Comparison of ENCODE assay signal across 18 cellular contexts in genomic region chr1:51316113-51316763, GRCh38. TPM values are rescaled to one million over a fixed set of nuclear protein-coding genes. Genes with fewer than 3 reads are reported as not detected.
DNase-seq lines count a peak whose midpoint lies in the region; ATAC-seq and TF ChIP-seq lines count a peak whose summit lies in the region.
"Had no signal": no experiment of that assay in that cellular context is flagged by ENCODE, and none has a peak within 500 bp of the region (broad histone marks: within the 10 kb centered on the region; RNA-seq: fewer than 3 reads in every experiment).

No MANE protein-coding gene starts in this region.

- peak overlapping the region; percentile 1 to 25 (median 24) for H3K27ac ChIP-seq in body of pancreas
- no peak overlapping the region for H3K27ac ChIP-seq in upper lobe of right lung
- no peak overlapping the region for H3K27ac ChIP-seq in PC-3 (ENCODE audit: low read length)
- no peak overlapping the region for H3K27ac ChIP-seq in caudate nucleus (ENCODE audit: low read depth, low read length)
- H3K27ac ChIP-seq: brain microvascular endothelial cell, parathyroid adenoma had no signal

- H3K9ac ChIP-seq in PC-3 (ENCODE audit: low read length): no peak overlapping the region
- H3K9ac ChIP-seq: parathyroid adenoma had no signal

- no peaks in the 10 kb centered on the region for H3K9me2 ChIP-seq in PC-3 (replicated peaks; ENCODE audit: low read length)

- no peak overlapping the region for H2AFZ ChIP-seq in PC-3 (ENCODE audit: low read length)
- H2AFZ ChIP-seq: parathyroid adenoma had no signal

- WGBS in body of pancreas, 2 donors: 76 to 79% methylated on average over 7 to 9 of the region's 9 CpGs

- no TSS peak for BruUV-seq in PC-3 (replicated peaks; lab: Mats Ljungman, UMichigan)

- no peaks in the 10 kb centered on the region for H4K20me1 ChIP-seq in PC-3 (ENCODE audit: low read length)

- no peaks in the 10 kb centered on the region for H3K9me3 Mint-ChIP-seq in activated T-cell treated with anti-CD3 and anti-CD28 coated beads, Interleukin-2, amount 50 U/mL, for 72 hours
- H3K9me3 Mint-ChIP-seq: CD8-positive, alpha-beta memory T cell; T-helper 1 cell treated with Interleukin-12 subunit alpha and Interleukin-12 subunit beta and Interleukin-4 antibody, amounts not matched to agents 30 μg/mL and 1 μg/mL, for 36 hours had no signal

- no peaks in the 10 kb centered on the region for H3F3A ChIP-seq in PC-3 (ENCODE audit: low read length, unreplicated experiment)

- H3K36me3 Mint-ChIP-seq in activated T-cell treated with anti-CD3 and anti-CD28 coated beads, Interleukin-2, amount 50 U/mL, for 72 hours (ENCODE audit: insufficient read depth in 2 of 2): no peaks in the 10 kb centered on the region
- H3K36me3 Mint-ChIP-seq: CD8-positive, alpha-beta memory T cell had no signal

- peak; percentile 51 to 59 for ATAC-seq in activated T-cell treated with anti-CD3 and anti-CD28 coated beads, Interleukin-2, amount 50 U/mL, for 72 hours (replicated peaks in 1 of 2)
- ATAC-seq in body of pancreas (no peak), upper lobe of right lung (no peak), PC-3 (no peak)

- H3K27me3 ChIP-seq in body of pancreas: no peaks in the 10 kb centered on the region
- H3K27me3 ChIP-seq in upper lobe of right lung: no peaks in the 10 kb centered on the region
- H3K27me3 ChIP-seq in PC-3 (ENCODE audit: low read length): no peaks in the 10 kb centered on the region
- H3K27me3 ChIP-seq: brain microvascular endothelial cell had no signal

- CTCF ChIA-PET in PC-3 (lab: Charles Lee): no interaction called here

- no peaks in the 10 kb centered on the region for H3K27me3 Mint-ChIP-seq in activated T-cell treated with anti-CD3 and anti-CD28 coated beads, Interleukin-2, amount 50 U/mL, for 72 hours (ENCODE audit: low read depth)

- no peaks in the 10 kb centered on the region for H3K9me3 ChIP-seq in body of pancreas
- H3K9me3 ChIP-seq in upper lobe of right lung: no peaks in the 10 kb centered on the region
- H3K9me3 ChIP-seq in PC-3 (ENCODE audit: low read length): no peaks in the 10 kb centered on the region

- no peak for DNase-seq in activated T-cell treated with anti-CD3 and anti-CD28 coated beads, Interleukin-2, amount 50 U/mL, for 72 hours
- no peak for DNase-seq in activated T-cell treated with anti-CD3 and anti-CD28 coated beads, Interleukin-2, amount 50 U/mL, for 1 hour
- DNase-seq in NCI-H146 treated with DMSO at 0.1 percent for 48 hours (lab: John Stamatoyannopoulos, UW; ENCODE audit: unreplicated experiment) (peak; percentile 6), body of pancreas (peak in 3 of 4 donors; percentile 44 to 57 (median 50)), upper lobe of right lung (peak; percentile 55), PC-3 (no peak), caudate nucleus (lab: John Stamatoyannopoulos, UW) (no peak), iPS-NIHi11 (ENCODE audit: low spot score) (no peak)
- DNase-seq: activated CD8-positive, alpha-beta memory T cell treated with anti-CD3 and anti-CD28 coated beads, Interleukin-2, amount 50 U/mL, for 4 hours; activated naive CD4-positive, alpha-beta T cell treated with anti-CD3 and anti-CD28 coated beads, Interleukin-2, amount 50 U/mL, for 16 hours; brain microvascular endothelial cell; CD8-positive, alpha-beta memory T cell; hypothalamus; NCI-H526 treated with DMSO at 0.1 percent for 48 hours; stimulated activated naive CD4-positive, alpha-beta T cell treated with Interleukin-2 at 50 U/mL for 16 hours had no signal

- no peak overlapping the region for H3K4me3 ChIP-seq in body of pancreas
- H3K4me3 ChIP-seq in upper lobe of right lung: no peak overlapping the region
- H3K4me3 ChIP-seq in PC-3 (ENCODE audit: low read length): no peak overlapping the region
- H3K4me3 ChIP-seq: smooth muscle cell had no signal

- intact Hi-C loops in body of pancreas (cut with DNase I) (no loop called here), upper lobe of right lung (cut with DNase I) (no loop called here), PC-3 (cut with micrococcal nuclease) (no loop called here)

- H3K4me1 Mint-ChIP-seq in activated T-cell treated with anti-CD3 and anti-CD28 coated beads, Interleukin-2, amount 50 U/mL, for 72 hours (ENCODE audit: low read depth): peaks cover 27% of the 10 kb centered on the region

- POLR2A ChIA-PET in PC-3 (lab: Charles Lee; ENCODE audit: unreplicated experiment): no interaction called here

- H3K4me3 Mint-ChIP-seq in activated T-cell treated with anti-CD3 and anti-CD28 coated beads, Interleukin-2, amount 50 U/mL, for 72 hours: no peak overlapping the region
- H3K4me3 Mint-ChIP-seq: CD8-positive, alpha-beta memory T cell; T-helper 1 cell treated with Interleukin-12 subunit alpha and Interleukin-12 subunit beta and Interleukin-4 antibody, amounts not matched to agents 30 μg/mL and 1 μg/mL, for 36 hours had no signal

- TF ChIP-seq POLR2A in body of pancreas (IDR thresholded peaks at IDR 0.05): no peak

- no peaks in the 10 kb centered on the region for H3K79me2 ChIP-seq in PC-3 (ENCODE audit: low read length)
- H3K79me2 ChIP-seq: parathyroid adenoma had no signal

- H3K36me3 ChIP-seq in body of pancreas (replicated peaks in 1 of 2; ENCODE audit: insufficient read depth in 1 of 2, low read depth in 2 of 2): no peaks in the 10 kb centered on the region
- H3K36me3 ChIP-seq in upper lobe of right lung: no peaks in the 10 kb centered on the region
- no peaks in the 10 kb centered on the region for H3K36me3 ChIP-seq in PC-3 (ENCODE audit: low read depth, low read length)
- H3K36me3 ChIP-seq: brain microvascular endothelial cell had no signal

- H3K4me1 ChIP-seq in body of pancreas (peaks cover 29% of the 10 kb centered on the region), upper lobe of right lung (peaks cover 14% of the 10 kb centered on the region), PC-3 (ENCODE audit: insufficient read depth, low read length) (peaks cover 25% of the 10 kb centered on the region)
- H3K4me1 ChIP-seq: parathyroid adenoma had no signal

- no peak for TF ChIP-seq CTCF in body of pancreas (IDR thresholded peaks at IDR 0.05)
- TF ChIP-seq CTCF in upper lobe of right lung (IDR thresholded peaks at IDR 0.05): no peak
- TF ChIP-seq CTCF in PC-3 (conservative IDR thresholded peaks at IDR 0.05; ENCODE audit: low read depth, low read length): no peak

- H3K4me2 ChIP-seq in PC-3 (ENCODE audit: low read length): no peak overlapping the region
- H3K4me2 ChIP-seq: smooth muscle cell had no signal

- H3K27ac Mint-ChIP-seq in activated T-cell treated with anti-CD3 and anti-CD28 coated beads, Interleukin-2, amount 50 U/mL, for 72 hours: no peak overlapping the region
- H3K27ac Mint-ChIP-seq: T-helper 1 cell treated with Interleukin-12 subunit alpha and Interleukin-12 subunit beta and Interleukin-4 antibody, amounts not matched to agents 30 μg/mL and 1 μg/mL, for 36 hours had no signal

RNA-seq across cellular contexts. Expression of gene TTC39A, which starts 14.1 kb away (rescaled TPM):
- total RNA-seq in activated T-cell treated with anti-CD3 and anti-CD28 coated beads, Interleukin-2, amount 50 U/mL, for 72 hours: under 1 TPM; 0.51 to 0.77 TPM
- 10 to 100 TPM in 1 of 2 donors, 1 to 10 TPM in 1; 7.9 to 21.3 TPM for total RNA-seq in body of pancreas
- 42.1 TPM for total RNA-seq in upper lobe of right lung
- 11.1 and 12.3 TPM in 2 replicates for total RNA-seq in PC-3 (2014; rRNA removed)

Comparison
In these comparisons a context has a peak if more than half of its experiments do, and no peak if none do; other contexts are left out.
1. ATAC-seq: peak in activated T-cell treated with anti-CD3 and anti-CD28 coated beads, Interleukin-2, amount 50 U/mL, for 72 hours (2 of 2); none in body of pancreas (single experiment), upper lobe of right lung (single experiment) and PC-3 (single experiment).
2. DNase-seq: peak in NCI-H146 treated with DMSO at 0.1 percent for 48 hours (single experiment), body of pancreas (3 of 4) and upper lobe of right lung (single experiment); none in activated T-cell treated with anti-CD3 and anti-CD28 coated beads, Interleukin-2, amount 50 U/mL, for 72 hours (0 of 2), activated T-cell treated with anti-CD3 and anti-CD28 coated beads, Interleukin-2, amount 50 U/mL, for 1 hour (single experiment), PC-3 (single experiment), caudate nucleus (0 of 61) and iPS-NIHi11 (single experiment).
3. H3K27ac ChIP-seq: peak in body of pancreas (4 of 4); none in upper lobe of right lung (single experiment), PC-3 (single experiment) and caudate nucleus (single experiment).